ENCODE assay signal across 14 cellular contexts in genomic region chr7:29352041-29352440, GRCh38.
"Had no signal": no experiment of that assay in that cellular context is flagged by ENCODE, and none has a peak within 500 bp of the region (broad histone marks: within the 10 kb centered on the region; RNA-seq: fewer than 3 reads in every experiment).

No MANE protein-coding gene starts in this region.

- ATAC-seq: activated T-cell treated with anti-CD3 and anti-CD28 coated beads, Interleukin-2, amount 50 U/mL, for 72 hours; left ventricle myocardium superior had no signal

- H3K27ac ChIP-seq: ascending aorta, colonic mucosa, parathyroid adenoma, transverse colon, VCaP had no signal

- FAIRE-seq: bronchial epithelial cell, kidney had no signal

- H3K9ac ChIP-seq: parathyroid adenoma had no signal

- H3K9me3 ChIP-seq: ascending aorta, colonic mucosa, transverse colon had no signal

- DNase-seq: activated CD4-positive, alpha-beta memory T cell treated with anti-CD3 and anti-CD28 coated beads, Interleukin-2, amount 10 ng/mL, durations not matched to agents 7 days and 5 days; activated T-cell treated with anti-CD3 and anti-CD28 coated beads, Interleukin-2, amount 50 U/mL, for 72 hours; colonic mucosa; effector memory CD4-positive, alpha-beta T cell; kidney; left ventricle myocardium superior; retina; stimulated activated CD4-positive, alpha-beta T cell treated with anti-CD3 and anti-CD28 coated beads, Interleukin-4, amount 100 ng/mL, for 4 hours; T-helper 9 cell; transverse colon had no signal

- H3K4me3 ChIP-seq: ascending aorta, colonic mucosa, transverse colon had no signal

- H3K79me2 ChIP-seq: parathyroid adenoma had no signal

- H3K4me1 ChIP-seq: ascending aorta, colonic mucosa, parathyroid adenoma, transverse colon had no signal

- H3K36me3 ChIP-seq: ascending aorta, colonic mucosa, transverse colon had no signal

- H3K27me3 ChIP-seq: ascending aorta, colonic mucosa, transverse colon had no signal

- H2AFZ ChIP-seq: parathyroid adenoma had no signal
